In genomic region chr17:81456798-81457197, GRCh38 we compare ENCODE assay signal across 1 cellular context.
A peak's percentile ranks its signal among the peaks of the same experiment; 100 is the strongest.
TF ChIP-seq lines count a peak whose summit lies in the region.

No MANE protein-coding gene starts in this region.

TF ChIP-seq in HepG2, 621 proteins besides CTCF, POLR2A, EP300 and RAD21 (continued from another document):
- TF ChIP-seq ZNF281 (CRISPR knock-in tag; IDR thresholded peaks at IDR 0.05; ENCODE audit: borderline replicate concordance) (peak; percentile 52; the same call in 1 of the 2 replicates), TCF7 (IDR thresholded peaks at IDR 0.05; ENCODE audit: low read depth) (peak; percentile 62), ZNF367 (CRISPR knock-in tag; IDR thresholded peaks at IDR 0.05; ENCODE audit: borderline replicate concordance) (no peak)
